In the genomic region with DNA sequence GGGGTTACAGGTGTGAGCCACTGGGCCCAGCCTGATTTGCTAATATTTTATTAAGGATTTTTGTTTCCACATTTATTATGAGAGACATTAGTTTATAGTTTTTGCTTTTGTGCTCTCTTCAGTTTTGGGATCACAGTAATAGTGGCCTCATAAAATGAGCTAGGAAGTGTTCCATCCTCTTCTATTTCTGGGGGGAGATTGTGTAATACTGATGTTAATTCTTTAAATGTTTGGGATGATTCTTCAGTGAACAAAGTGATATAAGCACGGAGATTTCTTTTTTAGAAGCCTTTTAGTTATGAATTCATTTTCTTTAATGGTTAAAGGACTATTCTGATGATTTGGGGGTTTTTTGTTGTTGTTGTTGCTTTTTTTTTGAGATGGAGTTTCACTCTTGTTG, we compare ENCODE assay signal across 1 cellular context.
TF ChIP-seq lines count a peak whose summit lies in the region.

No MANE protein-coding gene starts in this region.

TF ChIP-seq in IMR-90, 13 proteins besides CTCF, POLR2A, EP300 and RAD21:
- TF ChIP-seq MAFK (IDR thresholded peaks at IDR 0.05; ENCODE audit: low read depth, low read length): no peak
- peak; percentile 79 for TF ChIP-seq CEBPB (IDR thresholded peaks at IDR 0.05; ENCODE audit: low read depth, low read length)
